ENCODE assay signal across 36 cellular contexts in the genomic region with DNA sequence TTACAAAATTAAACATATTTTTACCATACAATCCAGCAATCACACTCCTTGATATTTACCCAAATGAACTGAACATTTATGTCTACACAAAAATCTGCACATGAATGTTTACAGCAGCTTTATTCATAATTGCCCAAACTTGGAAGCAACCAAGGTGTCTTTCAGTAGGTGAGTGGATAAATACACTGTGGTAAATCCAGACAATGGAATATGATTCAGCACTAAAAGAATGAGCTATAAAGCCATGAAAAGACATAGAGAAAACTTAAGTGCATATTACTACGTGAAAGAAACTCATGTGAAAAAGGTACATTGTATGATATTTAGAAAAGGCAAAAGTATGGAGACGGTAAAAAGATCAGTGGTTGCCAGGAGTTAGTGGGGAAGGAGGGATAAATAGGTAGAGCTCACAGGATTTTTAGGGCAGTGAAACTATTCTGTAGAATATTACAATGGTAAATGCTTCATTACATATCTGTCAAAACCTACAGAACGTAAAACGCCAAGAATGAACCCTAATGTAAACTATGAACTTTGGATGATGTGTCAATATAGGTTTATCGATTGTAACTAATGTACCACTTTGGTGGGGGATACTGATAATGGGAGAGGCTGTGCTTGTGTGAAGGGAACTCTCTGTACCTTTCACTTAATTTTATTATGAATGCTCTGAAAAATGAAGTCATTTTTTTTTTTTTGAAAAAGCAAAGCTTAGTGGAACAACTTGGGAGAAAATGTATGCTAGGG.
"Had no signal": no experiment of that assay in that cellular context is flagged by ENCODE, and none has a peak within 500 bp of the region (broad histone marks: within the 10 kb centered on the region; RNA-seq: fewer than 3 reads in every experiment).

No MANE protein-coding gene starts in this region.

- H3K27ac ChIP-seq: brain microvascular endothelial cell, cardiac muscle cell, PC-9, RWPE1, VCaP had no signal

- DNase-seq: activated B cell treated with CpG ODN at 0.5 μM for 24 hours; activated CD4-positive, alpha-beta memory T cell treated with anti-CD3 and anti-CD28 coated beads for 36 hours; activated CD4-positive, alpha-beta T cell treated with anti-CD3 and anti-CD28 coated beads for 4 hours; activated CD4-positive, alpha-beta T cell treated with anti-CD3 and anti-CD28 coated beads, Interleukin-2, amount 50 U/mL, for 1 hour; activated CD4-positive, CD25-positive, alpha-beta regulatory T cell treated with anti-CD3 and anti-CD28 coated beads, Interleukin-2, amount 50 U/mL, for 72 hours; activated CD8-positive, alpha-beta memory T cell treated with anti-CD3 and anti-CD28 coated beads, Interleukin-2, amount 50 U/mL, for 4 hours; activated effector memory CD4-positive, alpha-beta T cell treated with Interleukin-2 at 50 U/mL for 16 hours; activated naive CD4-positive, alpha-beta T cell treated with anti-CD3 and anti-CD28 coated beads, Interleukin-2, amount 10 ng/mL, durations not matched to agents 7 days and 5 days; activated naive CD8-positive, alpha-beta T cell treated with anti-CD3 and anti-CD28 coated beads for 36 hours; activated T-cell treated with anti-CD3 and anti-CD28 coated beads for 4 hours; activated T-cell treated with anti-CD3 and anti-CD28 coated beads, Interleukin-2, amount 50 U/mL, for 48 hours; amniotic stem cell; aorta; brain microvascular endothelial cell; Kasumi-1; KG1; MM.1S; MV-4-11; NCI-H1092; NCI-H1436 treated with DMSO at 0.1 percent for 48 hours; NCI-H1694 treated with DMSO at 0.1 percent for 48 hours; NCI-H2029; NCI-H345; NCI-H526; NCI-H748 treated with DMSO at 0.1 percent for 48 hours; NK-92 treated with Interleukin-12 subunit alpha and Interleukin-12 subunit beta, amount 100 ng/mL, for 24 hours; PC-9; Right ventricle myocardium superior; SW 1271; T-helper 1 cell; T-helper 2 cell; T-helper 9 cell had no signal

- H3K9me3 Mint-ChIP-seq: activated naive CD4-positive, alpha-beta T cell treated with anti-CD3 and anti-CD28 coated beads, Interleukin-2, amount 10 ng/mL, durations not matched to agents 7 days and 5 days; activated naive CD8-positive, alpha-beta T cell treated with anti-CD3 and anti-CD28 coated beads for 36 hours; central memory CD8-positive, alpha-beta T cell had no signal

- H3K4me1 Mint-ChIP-seq: activated B cell treated with CpG ODN at 0.5 μM for 24 hours; activated naive CD4-positive, alpha-beta T cell treated with anti-CD3 and anti-CD28 coated beads, Interleukin-2, amount 10 ng/mL, durations not matched to agents 7 days and 5 days; activated naive CD8-positive, alpha-beta T cell treated with anti-CD3 and anti-CD28 coated beads for 36 hours; central memory CD8-positive, alpha-beta T cell had no signal

- H3K4me2 ChIP-seq: PC-9 had no signal

- H3K4me3 ChIP-seq: cardiac muscle cell, PC-9 had no signal

- H3K27me3 ChIP-seq: brain microvascular endothelial cell, cardiac muscle cell had no signal

- H3K27ac Mint-ChIP-seq: activated B cell treated with CpG ODN at 0.5 μM for 24 hours; activated CD4-positive, alpha-beta memory T cell treated with anti-CD3 and anti-CD28 coated beads for 36 hours; activated naive CD4-positive, alpha-beta T cell treated with anti-CD3 and anti-CD28 coated beads, Interleukin-2, amount 10 ng/mL, durations not matched to agents 7 days and 5 days; activated naive CD8-positive, alpha-beta T cell treated with anti-CD3 and anti-CD28 coated beads for 36 hours had no signal

- H2AFZ ChIP-seq: PC-9 had no signal

- H3K27me3 Mint-ChIP-seq: activated B cell treated with CpG ODN at 0.5 μM for 24 hours; activated CD4-positive, alpha-beta memory T cell treated with anti-CD3 and anti-CD28 coated beads for 36 hours; activated naive CD4-positive, alpha-beta T cell treated with anti-CD3 and anti-CD28 coated beads, Interleukin-2, amount 10 ng/mL, durations not matched to agents 7 days and 5 days; activated naive CD8-positive, alpha-beta T cell treated with anti-CD3 and anti-CD28 coated beads for 36 hours; central memory CD8-positive, alpha-beta T cell had no signal

- H3K36me3 ChIP-seq: brain microvascular endothelial cell, cardiac muscle cell had no signal

- H3K4me3 Mint-ChIP-seq: activated B cell treated with CpG ODN at 0.5 μM for 24 hours; activated CD4-positive, alpha-beta memory T cell treated with anti-CD3 and anti-CD28 coated beads for 36 hours; activated naive CD4-positive, alpha-beta T cell treated with anti-CD3 and anti-CD28 coated beads, Interleukin-2, amount 10 ng/mL, durations not matched to agents 7 days and 5 days; activated naive CD8-positive, alpha-beta T cell treated with anti-CD3 and anti-CD28 coated beads for 36 hours; central memory CD8-positive, alpha-beta T cell had no signal
